24 cellular contexts compared by ENCODE assay signal in the genomic region with DNA sequence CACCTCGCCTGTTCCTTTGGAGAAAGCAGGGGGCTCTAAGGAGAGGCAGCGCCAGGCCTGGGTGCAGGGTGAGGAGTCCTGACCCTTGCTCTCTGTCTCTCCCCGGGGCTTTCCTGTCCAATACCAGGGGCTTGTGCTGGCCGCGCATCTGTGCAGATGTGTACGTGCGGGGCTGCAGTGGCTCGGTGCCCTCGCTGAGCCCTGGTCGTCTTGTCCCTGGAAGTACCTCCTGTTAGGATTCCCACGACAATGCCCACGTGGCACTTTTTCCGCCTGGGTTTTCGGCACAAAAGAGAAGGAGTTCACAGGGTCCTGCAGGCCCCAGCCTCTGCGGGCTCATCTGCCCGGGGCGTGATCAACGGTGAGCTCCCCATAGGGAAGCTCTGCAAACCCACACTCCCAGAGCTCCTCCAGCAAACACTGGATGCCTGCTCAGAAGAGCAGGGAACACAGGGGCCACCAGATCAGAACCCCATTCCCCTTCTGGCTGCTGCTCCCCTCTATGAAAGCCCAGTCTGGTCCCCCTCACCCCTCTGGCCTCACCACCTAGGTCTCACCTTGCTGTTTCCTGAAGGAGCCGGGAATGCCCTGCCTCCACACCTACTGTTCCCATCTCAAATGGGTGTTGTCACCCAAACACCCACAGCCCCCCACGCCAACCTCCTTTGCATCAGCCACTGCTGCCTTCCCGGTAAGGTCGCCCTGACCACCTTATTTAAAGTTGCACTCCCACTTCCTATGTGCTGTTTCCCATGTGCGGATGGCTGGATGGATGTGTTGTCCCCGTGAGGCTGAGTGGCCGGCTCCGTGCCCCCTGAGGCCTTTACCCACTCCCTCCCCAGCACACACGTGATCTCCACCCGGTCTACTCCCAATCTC.
DNase-seq lines count a peak whose midpoint lies in the region; ATAC-seq, FAIRE-seq and TF ChIP-seq lines count a peak whose summit lies in the region.
"Had no signal": no experiment of that assay in that cellular context is flagged by ENCODE, and none has a peak within 500 bp of the region (broad histone marks: within the 10 kb centered on the region; RNA-seq: fewer than 3 reads in every experiment).

No MANE protein-coding gene starts in this region.

- in situ Hi-C loops in HepG2 (cut with HindIII; ENCODE audit: extremely low pct_ligation_motif_present, low pct_unique_long_range_greater_than_20kb), result no loop called here

- ATAC-seq in GM23338 (no peak), lung (ENCODE audit: insufficient read depth, low FRiP score) (no peak), HepG2 (no peak)
- ATAC-seq in stimulated activated memory B cell treated with anti-CD40 and anti-IgM and Interleukin-4, amounts not matched to agents 10 μg/mL and 1 μg/mL and 100 μg/mL, for 72 hours, result peak; percentile 20
- ATAC-seq: CD8-positive, alpha-beta T cell; GM12878; PC-3 had no signal

- H3K27ac Mint-ChIP-seq in GM23338 (no peak overlapping the region), chondrocyte (ENCODE audit: unreplicated experiment) (no peak overlapping the region)
- no peak overlapping the region for H3K27ac Mint-ChIP-seq in stimulated activated memory B cell treated with anti-CD40 and anti-IgM and Interleukin-4, amounts not matched to agents 10 μg/mL and 1 μg/mL and 100 μg/mL, for 72 hours
- H3K27ac Mint-ChIP-seq: CD8-positive, alpha-beta T cell had no signal

- H2AFZ ChIP-seq in GM23338 (0 out of 2 replicates have a peak overlapping the region, but pooled peaks have one; percentile 32), HepG2 (ENCODE audit: low read length) (no peak overlapping the region)

- peaks cover under 1% of the 10 kb centered on the region for H3K36me3 Mint-ChIP-seq in GM23338 (ENCODE audit: low read depth)
- no peaks in the 10 kb centered on the region for H3K36me3 Mint-ChIP-seq in stimulated activated memory B cell treated with anti-CD40 and anti-IgM and Interleukin-4, amounts not matched to agents 10 μg/mL and 1 μg/mL and 100 μg/mL, for 72 hours
- no peaks in the 10 kb centered on the region for H3K36me3 Mint-ChIP-seq in chondrocyte (ENCODE audit: low read depth)
- H3K36me3 Mint-ChIP-seq: CD8-positive, alpha-beta T cell had no signal

- H4K20me1 ChIP-seq in BLaER1, result no peaks in the 10 kb centered on the region
- no peaks in the 10 kb centered on the region for H4K20me1 ChIP-seq in GM23338 (replicated peaks; ENCODE audit: insufficient read depth)
- no peaks in the 10 kb centered on the region for H4K20me1 ChIP-seq in HepG2 (ENCODE audit: insufficient read depth, low read length)

- no peaks in the 10 kb centered on the region for H3F3A ChIP-seq in GM23338 (replicated peaks; ENCODE audit: low read depth)

- H3K4me3 ChIP-seq in BLaER1, result no peak overlapping the region
- no peak overlapping the region for H3K4me3 ChIP-seq in GM23338
- no peak overlapping the region for H3K4me3 ChIP-seq in lung
- no peak overlapping the region for H3K4me3 ChIP-seq in HepG2 (replicated peaks in 1 of 3; ENCODE audit: insufficient read depth in 1 of 3, low read depth in 2 of 3, low read length in 3 of 3)
- H3K4me3 ChIP-seq: GM12878 had no signal

- H3K4me1 Mint-ChIP-seq in GM23338 (no peaks in the 10 kb centered on the region; the same call in 2 of the 3 replicates), chondrocyte (ENCODE audit: low read depth) (no peaks in the 10 kb centered on the region)
- no peaks in the 10 kb centered on the region for H3K4me1 Mint-ChIP-seq in stimulated activated memory B cell treated with anti-CD40 and anti-IgM and Interleukin-4, amounts not matched to agents 10 μg/mL and 1 μg/mL and 100 μg/mL, for 72 hours

- no peaks in the 10 kb centered on the region for H3K27me3 ChIP-seq in BLaER1
- no peaks in the 10 kb centered on the region for H3K27me3 ChIP-seq in GM23338 (ENCODE audit: insufficient read depth)
- no peaks in the 10 kb centered on the region for H3K27me3 ChIP-seq in lung (ENCODE audit: control insufficient read depth, insufficient read depth)
- H3K27me3 ChIP-seq in HepG2 (ENCODE audit: control insufficient read depth in 1 of 2, insufficient read depth in 2 of 2, low read length in 2 of 2), result peaks cover 4 to 29% of the 10 kb centered on the region in 2 experiments; a peak in 3 of 5 replicates

- H3K27ac ChIP-seq in BLaER1, result no peak overlapping the region
- no peak overlapping the region for H3K27ac ChIP-seq in GM23338 (ENCODE audit: low read depth)
- H3K27ac ChIP-seq in lung (ENCODE audit: low read depth in 1 of 2, low read length in 1 of 2), result no peak overlapping the region
- H3K27ac ChIP-seq in HepG2 (ENCODE audit: extremely low read length, insufficient read depth, low read length), result no peak overlapping the region
- H3K27ac ChIP-seq: C4-2B had no signal

- peak overlapping the region; percentile 57 for H3K4me2 ChIP-seq in BLaER1
- H3K4me2 ChIP-seq in GM23338, result no peak overlapping the region
- no peak overlapping the region for H3K4me2 ChIP-seq in HepG2 (ENCODE audit: low read depth, low read length)

- peaks cover 3% of the 10 kb centered on the region for H3K27me3 Mint-ChIP-seq in GM23338 (ENCODE audit: insufficient read depth, low read depth, poor library complexity)
- peaks cover 19% of the 10 kb centered on the region for H3K27me3 Mint-ChIP-seq in stimulated activated memory B cell treated with anti-CD40 and anti-IgM and Interleukin-4, amounts not matched to agents 10 μg/mL and 1 μg/mL and 100 μg/mL, for 72 hours
- H3K27me3 Mint-ChIP-seq in chondrocyte (ENCODE audit: low read depth), result peaks cover 55% of the 10 kb centered on the region

- FAIRE-seq in HepG2 (lab: Jason Lieb, UNC), result no peak
- FAIRE-seq: A204.1, G401.6, GM12878 had no signal

- 78 to 79% methylated on average over 28 of the region's 28 CpGs for WGBS in lung, 2 donors
- 35% methylated on average over 23 of the region's 28 CpGs for WGBS in HepG2 (ENCODE audit: low lambda C conversion rate)

- TF ChIP-seq EP300 in HepG2 (IDR thresholded peaks at IDR 0.05; ENCODE audit: low read depth in 2 of 2, low read length in 2 of 2), result no peak
- TF ChIP-seq EP300 in HepG2 (CRISPR knock-in tag; IDR thresholded peaks at IDR 0.05; ENCODE audit: borderline replicate concordance), result no peak

- no peak for DNase-seq in GM23338 (ENCODE audit: low spot score)
- peak; percentile 25 for DNase-seq in lung (ENCODE audit: low spot score)
- DNase-seq in HepG2 (ENCODE audit: low spot score), result no peak
- DNase-seq in chondrocyte (ENCODE audit: low spot score), result no peak
- no peak for DNase-seq in SHP77 (lab: John Stamatoyannopoulos, UW)
- DNase-seq: Caco-2; CD8-positive, alpha-beta T cell; H7; Karpas-422; NCI-H1092; NCI-H1417 treated with DMSO at 0.1 percent for 48 hours; NCI-H1694 treated with DMSO at 0.1 percent for 48 hours; NCI-H2081; NCI-H345; NCI-H510A treated with DMSO at 0.1 percent for 48 hours; NCI-H748 treated with DMSO at 0.1 percent for 48 hours; PC-3; Right ventricle myocardium superior had no signal

- H3K36me3 ChIP-seq in BLaER1 (no peaks in the 10 kb centered on the region), GM23338 (ENCODE audit: insufficient read depth) (no peaks in the 10 kb centered on the region; the same call in 1 of the 2 replicates), lung (ENCODE audit: control insufficient read depth in 2 of 2, insufficient read depth in 2 of 2, low read length in 2 of 2) (no peaks in the 10 kb centered on the region), HepG2 (replicated peaks in 1 of 2; ENCODE audit: control insufficient read depth in 1 of 2, insufficient read depth in 2 of 2, low read length in 2 of 2) (no peaks in the 10 kb centered on the region)

- POLR2A ChIA-PET in HepG2 (lab: Yijun Ruan, JAX), result no interaction called here

- H3K9me3 Mint-ChIP-seq in GM23338 (peaks cover 9% of the 10 kb centered on the region), chondrocyte (ENCODE audit: low read depth) (no peaks in the 10 kb centered on the region)
- H3K9me3 Mint-ChIP-seq in stimulated activated memory B cell treated with anti-CD40 and anti-IgM and Interleukin-4, amounts not matched to agents 10 μg/mL and 1 μg/mL and 100 μg/mL, for 72 hours, result peaks cover 4% of the 10 kb centered on the region

- intact Hi-C loops in HepG2 (cut with micrococcal nuclease; ENCODE audit: unreplicated experiment), result no loop called here

- H3K9me2 ChIP-seq in GM23338 (ENCODE audit: insufficient read depth), result no peaks in the 10 kb centered on the region

- no peak for TF ChIP-seq POLR2A in HepG2 (IDR thresholded peaks at IDR 0.05; ENCODE audit: insufficient read depth in 1 of 2, low read depth in 2 of 2, low read length in 2 of 2)

- H3K4me3 Mint-ChIP-seq in GM23338 (no peak overlapping the region), chondrocyte (ENCODE audit: unreplicated experiment) (no peak overlapping the region)
- no peak overlapping the region for H3K4me3 Mint-ChIP-seq in stimulated activated memory B cell treated with anti-CD40 and anti-IgM and Interleukin-4, amounts not matched to agents 10 μg/mL and 1 μg/mL and 100 μg/mL, for 72 hours
- H3K4me3 Mint-ChIP-seq: CD8-positive, alpha-beta T cell had no signal

- H3K9ac ChIP-seq in BLaER1 (no peak overlapping the region), HepG2 (ENCODE audit: insufficient read depth, low read depth, low read length) (no peak overlapping the region)

- CTCF ChIA-PET in HepG2 (lab: Yijun Ruan, JAX; ENCODE audit: low intra/inter-chr PET ratio, low total read pairs), result no interaction called here

- no TSS peak for BruUV-seq in HepG2 (replicated peaks; lab: Mats Ljungman, UMichigan)

- peaks cover 12% of the 10 kb centered on the region for H3K4me1 ChIP-seq in BLaER1
- H3K4me1 ChIP-seq in GM23338 (ENCODE audit: insufficient read depth), result no peaks in the 10 kb centered on the region
- H3K4me1 ChIP-seq in lung (ENCODE audit: control insufficient read depth in 2 of 2, insufficient read depth in 2 of 2, low read length in 2 of 2), result no peaks in the 10 kb centered on the region
- no peaks in the 10 kb centered on the region for H3K4me1 ChIP-seq in HepG2 (ENCODE audit: insufficient read depth, low read length)
- H3K4me1 ChIP-seq: Caco-2 had no signal

- H3K9me3 ChIP-seq in BLaER1 (peaks cover 15% of the 10 kb centered on the region), lung (ENCODE audit: control insufficient read depth in 2 of 2, insufficient read depth in 1 of 2, low read length in 1 of 2) (no peaks in the 10 kb centered on the region), HepG2 (ENCODE audit: low read length) (peaks cover 4% of the 10 kb centered on the region; the same call in 1 of the 2 replicates)
- H3K9me3 ChIP-seq: Caco-2 had no signal

- no peak for TF ChIP-seq RAD21 in HepG2 (CRISPR knock-in tag; IDR thresholded peaks at IDR 0.05)

- TF ChIP-seq CTCF in GM23338 (conservative IDR thresholded peaks at IDR 0.05; ENCODE audit: low read depth in 2 of 2), result no peak
- TF ChIP-seq CTCF in lung (IDR thresholded peaks at IDR 0.05; ENCODE audit: control extremely low read depth, extremely low read depth), result no peak
- no peak for TF ChIP-seq CTCF in HepG2 (CRISPR knock-in tag; IDR thresholded peaks at IDR 0.05)
- no peak for TF ChIP-seq CTCF in chondrocyte (IDR thresholded peaks at IDR 0.05)

- no peaks in the 10 kb centered on the region for H3K79me2 ChIP-seq in GM23338 (replicated peaks; ENCODE audit: insufficient read depth)
- no peaks in the 10 kb centered on the region for H3K79me2 ChIP-seq in HepG2 (ENCODE audit: insufficient read depth, low read length)

TF ChIP-seq in GM23338, 12 proteins besides CTCF, POLR2A, EP300 and RAD21 (continues in another document):
- no peak for TF ChIP-seq CREB1 (CRISPR knock-in tag; IDR thresholded peaks at IDR 0.05; ENCODE audit: low read depth)
